17 cellular contexts compared by ENCODE assay signal in genomic region chr6:42393339-42393738, GRCh38. TPM values are rescaled to one million over a fixed set of nuclear protein-coding genes. Genes with fewer than 3 reads are reported as not detected.
DNase-seq lines count a peak whose midpoint lies in the region; ATAC-seq and TF ChIP-seq lines count a peak whose summit lies in the region.
"Had no signal": no experiment of that assay in that cellular context is flagged by ENCODE, and none has a peak within 500 bp of the region (broad histone marks: within the 10 kb centered on the region; RNA-seq: fewer than 3 reads in every experiment).

No MANE protein-coding gene starts in this region.

- peak overlapping the region; percentile 87 for H3K27ac Mint-ChIP-seq in activated CD4-positive, alpha-beta T cell treated with anti-CD3 and anti-CD28 coated beads for 36 hours
- H3K27ac Mint-ChIP-seq in CD8-positive, alpha-beta T cell = peak overlapping the region; percentile 100

- H3K36me3 Mint-ChIP-seq in activated CD4-positive, alpha-beta T cell treated with anti-CD3 and anti-CD28 coated beads for 36 hours (ENCODE audit: low read depth) = peaks cover 10% of the 10 kb centered on the region
- no peaks in the 10 kb centered on the region for H3K36me3 Mint-ChIP-seq in CD8-positive, alpha-beta T cell

- no peak overlapping the region for H3K4me3 Mint-ChIP-seq in activated CD4-positive, alpha-beta T cell treated with anti-CD3 and anti-CD28 coated beads for 36 hours
- H3K4me3 Mint-ChIP-seq in CD8-positive, alpha-beta T cell = peak overlapping the region; percentile 69
- H3K4me3 Mint-ChIP-seq: activated naive CD4-positive, alpha-beta T cell treated with anti-CD3 and anti-CD28 coated beads for 36 hours; brain had no signal

- H3K36me3 ChIP-seq in CD8-positive, alpha-beta T cell (ENCODE audit: insufficient read depth, low read length) = no peaks in the 10 kb centered on the region
- H3K36me3 ChIP-seq in colonic mucosa (no peaks in the 10 kb centered on the region), neutrophil (no peaks in the 10 kb centered on the region), brain microvascular endothelial cell (replicated peaks) (no peaks in the 10 kb centered on the region)
- H3K36me3 ChIP-seq: spleen had no signal

- no peaks in the 10 kb centered on the region for H3K9me3 ChIP-seq in CD8-positive, alpha-beta T cell (ENCODE audit: low read length)
- no peaks in the 10 kb centered on the region for H3K9me3 ChIP-seq in colonic mucosa
- no peaks in the 10 kb centered on the region for H3K9me3 ChIP-seq in neutrophil
- H3K9me3 ChIP-seq: A549; BLaER1 treated with 17β-estradiol and CSF1 and Interleukin-3, amounts not matched to agents 10 nM and 100 nM; spleen had no signal

- CTCF ChIA-PET in activated CD4-positive, alpha-beta T cell treated with anti-CD3 and anti-CD28 coated beads for 36 hours (lab: Charles Lee) = no interaction called here
- CTCF ChIA-PET in CD8-positive, alpha-beta T cell (lab: Charles Lee) = interaction anchor here (4.4 to 7.1 kb wide), 2 partner anchors 10 to 155 kb away, joined by 30 read pairs; no protein-coding TSS in a partner anchor

- H3K4me3 ChIP-seq in CD8-positive, alpha-beta T cell (ENCODE audit: low read depth, low read length) = no peak overlapping the region
- H3K4me3 ChIP-seq in colonic mucosa (no peak overlapping the region), neutrophil (ENCODE audit: low read depth in 1 of 2, low read length in 1 of 2) (no peak overlapping the region), brain microvascular endothelial cell (ENCODE audit: low read depth, low read length) (no peak overlapping the region)
- H3K4me3 ChIP-seq: A549; BLaER1 treated with 17β-estradiol and CSF1 and Interleukin-3, amounts not matched to agents 10 nM and 100 nM; spleen had no signal

- H3K27ac ChIP-seq in CD8-positive, alpha-beta T cell (ENCODE audit: low read depth, low read length) = no peak overlapping the region
- H3K27ac ChIP-seq in colonic mucosa (no peak overlapping the region), neutrophil (peak overlapping the region; percentile 84), brain microvascular endothelial cell (no peak overlapping the region)
- H3K27ac ChIP-seq: A549; BLaER1 treated with 17β-estradiol and CSF1 and Interleukin-3, amounts not matched to agents 10 nM and 100 nM had no signal

- H3K9ac ChIP-seq in colonic mucosa (ENCODE audit: low read depth in 2 of 2, low read length in 2 of 2) = no peak overlapping the region
- H3K9ac ChIP-seq: BLaER1 treated with 17β-estradiol and CSF1 and Interleukin-3, amounts not matched to agents 10 nM and 100 nM had no signal

- ATAC-seq in activated CD4-positive, alpha-beta T cell treated with anti-CD3 and anti-CD28 coated beads for 36 hours = no peak
- ATAC-seq in CD8-positive, alpha-beta T cell = no peak
- ATAC-seq: A549, esophagus mucosa had no signal

- no peak for DNase-seq in activated CD4-positive, alpha-beta T cell treated with anti-CD3 and anti-CD28 coated beads for 36 hours
- DNase-seq in activated CD4-positive, alpha-beta T cell treated with anti-CD3 and anti-CD28 coated beads for 4 hours = no peak
- DNase-seq in CD8-positive, alpha-beta T cell = peak in 1 of 7 experiments; percentile 40
- peak; percentile 53 for DNase-seq in colonic mucosa
- DNase-seq in NCI-H2081 (lab: John Stamatoyannopoulos, UW) = no peak
- DNase-seq in activated gamma-delta T cell treated with Interleukin-2 at 50 U/mL for 16 hours = no peak
- no peak for DNase-seq in brain microvascular endothelial cell
- DNase-seq: activated naive CD4-positive, alpha-beta T cell treated with anti-CD3 and anti-CD28 coated beads for 36 hours; NCI-H1694 treated with DMSO at 0.1 percent for 48 hours; posterior cingulate gyrus; spleen; trophoblast cell had no signal

- in situ Hi-C loops in brain microvascular endothelial cell (cut with HindIII; ENCODE audit: low pct_ligation_motif_present, low sequenced_read_pairs) = no loop called here

- H3K4me1 ChIP-seq in CD8-positive, alpha-beta T cell (ENCODE audit: insufficient read depth, low read length) = peaks cover 84% of the 10 kb centered on the region
- no peaks in the 10 kb centered on the region for H3K4me1 ChIP-seq in colonic mucosa
- peaks cover 42 to 58% of the 10 kb centered on the region in 2 experiments for H3K4me1 ChIP-seq in neutrophil (ENCODE audit: control insufficient read depth in 1 of 2, insufficient read depth in 1 of 2, low read depth in 1 of 2, low read length in 1 of 2)

- no peak for TF ChIP-seq CTCF in CD8-positive, alpha-beta T cell (IDR thresholded peaks at IDR 0.05)
- TF ChIP-seq CTCF in colonic mucosa (IDR thresholded peaks at IDR 0.05) = no peak
- no peak for TF ChIP-seq CTCF in neutrophil (IDR thresholded peaks at IDR 0.05)
- no peak for TF ChIP-seq CTCF in brain microvascular endothelial cell (IDR thresholded peaks at IDR 0.05; ENCODE audit: low read depth, low read length, missing control alignments)

- no peaks in the 10 kb centered on the region for H3K27me3 ChIP-seq in CD8-positive, alpha-beta T cell (ENCODE audit: insufficient read depth, low read length)
- H3K27me3 ChIP-seq in colonic mucosa = no peaks in the 10 kb centered on the region
- H3K27me3 ChIP-seq in neutrophil = no peaks in the 10 kb centered on the region
- H3K27me3 ChIP-seq in brain microvascular endothelial cell (replicated peaks) = no peaks in the 10 kb centered on the region
- H3K27me3 ChIP-seq: BLaER1 treated with 17β-estradiol and CSF1 and Interleukin-3, amounts not matched to agents 10 nM and 100 nM; spleen had no signal

- peaks cover 93% of the 10 kb centered on the region for H3K4me1 Mint-ChIP-seq in activated CD4-positive, alpha-beta T cell treated with anti-CD3 and anti-CD28 coated beads for 36 hours
- peaks cover 97% of the 10 kb centered on the region for H3K4me1 Mint-ChIP-seq in CD8-positive, alpha-beta T cell (ENCODE audit: low read depth)

- no peaks in the 10 kb centered on the region for H3K9me3 Mint-ChIP-seq in activated CD4-positive, alpha-beta T cell treated with anti-CD3 and anti-CD28 coated beads for 36 hours (ENCODE audit: low read depth)
- H3K9me3 Mint-ChIP-seq in CD8-positive, alpha-beta T cell = no peaks in the 10 kb centered on the region
- H3K9me3 Mint-ChIP-seq: activated naive CD4-positive, alpha-beta T cell treated with anti-CD3 and anti-CD28 coated beads for 36 hours; brain had no signal

- intact Hi-C loops in activated CD4-positive, alpha-beta T cell treated with anti-CD3 and anti-CD28 coated beads for 36 hours (cut with DNase I, micrococcal nuclease) = loop anchor here in 1 of 2 experiments (5.0 kb wide), 1 partner anchor 59 kb away; the partner anchor contains the start of gene TRERF1
- intact Hi-C loops in CD8-positive, alpha-beta T cell (cut with DNase I, micrococcal nuclease) = loop anchor here in 1 of 2 experiments (5.0 kb wide), 1 partner anchor 116 kb away; no protein-coding TSS in a partner anchor
- intact Hi-C loops in colonic mucosa (cut with DNase I) = no loop called here

- POLR2A ChIA-PET in activated CD4-positive, alpha-beta T cell treated with anti-CD3 and anti-CD28 coated beads for 36 hours (lab: Charles Lee) = no interaction called here
- POLR2A ChIA-PET in CD8-positive, alpha-beta T cell (lab: Charles Lee) = interaction anchor here (7.9 kb wide), 1 partner anchor 58 kb away, joined by 115 read pairs; the partner anchor contains the start of gene TRERF1

- no peaks in the 10 kb centered on the region for H3K27me3 Mint-ChIP-seq in activated CD4-positive, alpha-beta T cell treated with anti-CD3 and anti-CD28 coated beads for 36 hours
- H3K27me3 Mint-ChIP-seq in CD8-positive, alpha-beta T cell (ENCODE audit: low read depth) = no peaks in the 10 kb centered on the region
- H3K27me3 Mint-ChIP-seq: brain had no signal

RNA-seq across cellular contexts. Expression of gene TRERF1, which starts 58.4 kb away (rescaled TPM):
- 10 to 100 TPM; 12.2 to 14.5 TPM for total RNA-seq in activated CD4-positive, alpha-beta T cell treated with anti-CD3 and anti-CD28 coated beads for 36 hours
- 10 to 100 TPM; 20.2 to 20.4 TPM for total RNA-seq in CD8-positive, alpha-beta T cell
- 1 to 10 TPM; 3.5 to 3.8 TPM for total RNA-seq in colonic mucosa
